ENCODE assay signal across 19 cellular contexts in genomic region chr11:130047141-130047540, GRCh38.
"Had no signal": no experiment of that assay in that cellular context is flagged by ENCODE, and none has a peak within 500 bp of the region (broad histone marks: within the 10 kb centered on the region; RNA-seq: fewer than 3 reads in every experiment).

No MANE protein-coding gene starts in this region.

- H3K4me2 ChIP-seq: PC-9 had no signal

- H3K36me3 ChIP-seq: Peyer's patch, SJCRH30 had no signal

- DNase-seq: KBM-7; MM.1S; NCI-H1436 treated with DMSO at 0.1 percent for 48 hours; NCI-H1694; NCI-H187 treated with DMSO at 0.1 percent for 48 hours; NCI-H2171 treated with DMSO at 0.1 percent for 48 hours; NCI-H446 treated with DMSO at 0.1 percent for 48 hours; NCI-H510A treated with DMSO at 0.1 percent for 48 hours; NCI-H526; NCI-H82; NK-92 treated with Interleukin-12 subunit alpha and Interleukin-12 subunit beta, amount 100 ng/mL, for 24 hours; PC-9; Peyer's patch; SHP77 treated with DMSO at 0.1 percent for 48 hours; SJCRH30 had no signal

- H3K4me3 ChIP-seq: PC-9, Peyer's patch, SJCRH30 had no signal

- H3K9me3 ChIP-seq: Peyer's patch, SJCRH30 had no signal

- H3K27ac ChIP-seq: HL-60, PC-9, Peyer's patch, SJCRH30 had no signal

- FAIRE-seq: HTR-8/SVneo had no signal

- H3K27me3 ChIP-seq: Peyer's patch, SJCRH30 had no signal

- H3K4me1 ChIP-seq: SJCRH30 had no signal

- H2AFZ ChIP-seq: PC-9 had no signal

- ATAC-seq: Right ventricle myocardium inferior, SK-N-SH treated with all-trans-retinoic acid at 6 μM for 48 hours had no signal
